ENCODE assay signal across 8 cellular contexts in genomic region chr19:4182082-4182926, GRCh38. TPM values are rescaled to one million over a fixed set of nuclear protein-coding genes. Genes with fewer than 3 reads are reported as not detected.
DNase-seq lines count a peak whose midpoint lies in the region; ATAC-seq and TF ChIP-seq lines count a peak whose summit lies in the region.

ANKRD24 (plus strand) TSS chr19:4182689; CDS start chr19:4186426, 3,737 bp downstream.
SIRT6 (minus strand) TSS chr19:4182563; CDS start chr19:4182539, 24 bp downstream.

- peak within 1 kb of the TSS; percentile 97 for H3K4me3 Mint-ChIP-seq in natural killer cell treated with Interleukin-12 subunit alpha and Interleukin-12 subunit beta and Interleukin-15 and Interleukin-18, amount 100 ng/mL, for 72 hours

- H3K4me3 ChIP-seq in LNCaP clone FGC (ENCODE audit: low read depth, low read length) (peak within 1 kb of the TSS; percentile 98), fibroblast of pulmonary artery (replicated peaks; ENCODE audit: low read depth, low read length) (peak within 1 kb of the TSS; percentile 96)

- TF ChIP-seq CTCF in LNCaP clone FGC (IDR thresholded peaks at IDR 0.05; ENCODE audit: control insufficient read depth, extremely low read depth, insufficient read depth) = no peak
- TF ChIP-seq CTCF in fibroblast of pulmonary artery (IDR thresholded peaks at IDR 0.05; ENCODE audit: low read length, missing control alignments) = no peak

- peaks cover 5% of the 10 kb centered on the region for H3K36me3 Mint-ChIP-seq in natural killer cell treated with Interleukin-12 subunit alpha and Interleukin-12 subunit beta and Interleukin-15 and Interleukin-18, amount 100 ng/mL, for 72 hours

- peak; percentile 67 for ATAC-seq in GM21825 (IDR thresholded peaks at IDR 0.05; ENCODE audit: unreplicated experiment)
- ATAC-seq in natural killer cell treated with Interleukin-12 subunit alpha and Interleukin-12 subunit beta and Interleukin-15 and Interleukin-18, amount 100 ng/mL, for 72 hours = peak; percentile 93 to 95

- H3K4me1 Mint-ChIP-seq in natural killer cell treated with Interleukin-12 subunit alpha and Interleukin-12 subunit beta and Interleukin-15 and Interleukin-18, amount 100 ng/mL, for 72 hours (ENCODE audit: low read depth in 2 of 2) = peaks cover 24 to 37% of the 10 kb centered on the region in 2 donors

- peak; percentile 82 for TF ChIP-seq POLR2A in Raji (IDR thresholded peaks at IDR 0.05; ENCODE audit: insufficient read depth, low read depth, low read length)

- DNase-seq in DMS53 (lab: John Stamatoyannopoulos, UW) = peak; percentile 97
- DNase-seq in LNCaP clone FGC (ENCODE audit: low read depth) = peak; percentile 86
- peak; percentile 95 for DNase-seq in activated effector memory CD4-positive, alpha-beta T cell treated with Interleukin-2 at 50 U/mL for 16 hours
- DNase-seq in fibroblast of pulmonary artery (ENCODE audit: low read depth) = peak; percentile 96
- DNase-seq in natural killer cell treated with Interleukin-12 subunit alpha and Interleukin-12 subunit beta and Interleukin-15 and Interleukin-18, amount 100 ng/mL, for 72 hours (ENCODE audit: low spot score) = peak; percentile 98
- peak; percentile 88 to 96 (median 94) for DNase-seq in stimulated activated naive CD4-positive, alpha-beta T cell (lab: John Stamatoyannopoulos, UW)

- no peaks in the 10 kb centered on the region for H3K9me3 Mint-ChIP-seq in natural killer cell treated with Interleukin-12 subunit alpha and Interleukin-12 subunit beta and Interleukin-15 and Interleukin-18, amount 100 ng/mL, for 72 hours

- H3K27me3 Mint-ChIP-seq in natural killer cell treated with Interleukin-12 subunit alpha and Interleukin-12 subunit beta and Interleukin-15 and Interleukin-18, amount 100 ng/mL, for 72 hours = no peaks in the 10 kb centered on the region

- peak within 1 kb of the TSS; percentile 89 to 97 for H3K27ac Mint-ChIP-seq in natural killer cell treated with Interleukin-12 subunit alpha and Interleukin-12 subunit beta and Interleukin-15 and Interleukin-18, amount 100 ng/mL, for 72 hours

RNA-seq across cellular contexts. Expression of gene ANKRD24, which starts in this region (rescaled TPM):
- under 1 TPM; 0.33 to 0.74 TPM for total RNA-seq in natural killer cell treated with Interleukin-12 subunit alpha and Interleukin-12 subunit beta and Interleukin-15 and Interleukin-18, amount 100 ng/mL, for 72 hours

RNA-seq across cellular contexts. Expression of gene SIRT6, which starts in this region (rescaled TPM):
- total RNA-seq in natural killer cell treated with Interleukin-12 subunit alpha and Interleukin-12 subunit beta and Interleukin-15 and Interleukin-18, amount 100 ng/mL, for 72 hours = 10 to 100 TPM; 51.4 to 56.7 TPM

Comparison
In these comparisons a context has a peak if more than half of its experiments do, and no peak if none do; other contexts are left out.
1. Peak in every context shown above with its lines: DNase-seq, ATAC-seq and H3K4me3 ChIP-seq.